1 cellular context compared by ENCODE assay signal in genomic region chr3:49349617-49350114, GRCh38.
TF ChIP-seq lines count a peak whose summit lies in the region.

No MANE protein-coding gene starts in this region.

TF ChIP-seq in IMR-90, 13 proteins besides CTCF, POLR2A, EP300 and RAD21 (continued from another document):
- no peak for TF ChIP-seq USF2 (IDR thresholded peaks at IDR 0.05; ENCODE audit: low read depth, low read length)
- TF ChIP-seq ELK1 (IDR thresholded peaks at IDR 0.05; ENCODE audit: borderline replicate concordance, low read depth, low read length) = no peak
- TF ChIP-seq NFE2L2 (IDR thresholded peaks at IDR 0.05; ENCODE audit: low read depth, low read length) = no peak
- no peak for TF ChIP-seq RFX5 (IDR thresholded peaks at IDR 0.05; ENCODE audit: low read depth, low read length)
TF ChIP-seq in IMR-90: peak in this region for 0.
